ENCODE assay signal across 2 cellular contexts in the genomic region with DNA sequence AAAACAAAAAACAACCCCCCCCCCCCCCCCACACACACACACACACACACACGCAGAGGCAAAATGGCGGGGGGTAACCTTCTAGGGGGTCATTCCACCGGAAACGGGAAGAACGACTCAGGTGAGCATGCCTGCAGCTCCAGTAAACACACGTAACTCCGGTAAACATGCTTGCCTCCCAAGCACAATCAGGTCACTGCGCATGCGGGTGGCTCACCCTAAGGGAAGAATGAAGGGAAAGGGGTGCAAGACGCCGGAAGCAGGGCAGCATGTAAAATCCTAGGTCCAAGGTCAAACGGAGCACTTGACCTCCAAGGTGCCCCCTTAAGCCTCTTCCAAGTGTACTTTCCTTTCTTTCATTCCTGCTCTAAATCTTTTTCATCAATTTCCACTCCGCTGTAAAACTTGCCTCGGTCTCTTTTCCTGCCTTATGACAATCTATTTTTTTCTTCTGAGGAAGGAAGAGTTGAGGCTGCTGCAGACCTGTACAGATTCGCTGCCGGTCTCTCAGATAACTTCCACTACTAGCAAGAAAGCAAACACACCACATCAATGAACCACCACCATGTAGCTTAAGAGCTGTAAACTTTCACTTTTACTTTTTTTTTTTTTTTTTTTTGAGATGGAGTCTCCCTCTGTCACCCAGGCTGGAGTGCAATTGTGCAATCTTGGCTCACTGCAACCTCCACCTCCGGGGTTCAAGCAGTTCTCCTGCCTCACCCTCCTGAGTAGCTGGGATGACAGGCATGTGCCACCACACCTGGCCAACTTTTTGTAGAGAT.
TF ChIP-seq lines count a peak whose summit lies in the region.

No MANE protein-coding gene starts in this region.

TF ChIP-seq in K562, 482 proteins besides CTCF, POLR2A, EP300 and RAD21:
- TF ChIP-seq CEBPG (CRISPR knock-in tag; IDR thresholded peaks at IDR 0.05) (no peak), CEBPG (tag; conservative IDR thresholded peaks at IDR 0.05 in 1 of 2, IDR thresholded peaks at IDR 0.05 in 1 of 2) (peak; percentile 31 to 42; a peak in 2 of 4 replicates), NRF1 (conservative IDR thresholded peaks at IDR 0.05 in 1 of 2, IDR thresholded peaks at IDR 0.05 in 1 of 2) (peak; percentile 61 to 72; a peak in 3 of 4 replicates), CEBPB (tag; IDR thresholded peaks at IDR 0.05) (peak; percentile 81)
- TF ChIP-seq, protein P1, sequence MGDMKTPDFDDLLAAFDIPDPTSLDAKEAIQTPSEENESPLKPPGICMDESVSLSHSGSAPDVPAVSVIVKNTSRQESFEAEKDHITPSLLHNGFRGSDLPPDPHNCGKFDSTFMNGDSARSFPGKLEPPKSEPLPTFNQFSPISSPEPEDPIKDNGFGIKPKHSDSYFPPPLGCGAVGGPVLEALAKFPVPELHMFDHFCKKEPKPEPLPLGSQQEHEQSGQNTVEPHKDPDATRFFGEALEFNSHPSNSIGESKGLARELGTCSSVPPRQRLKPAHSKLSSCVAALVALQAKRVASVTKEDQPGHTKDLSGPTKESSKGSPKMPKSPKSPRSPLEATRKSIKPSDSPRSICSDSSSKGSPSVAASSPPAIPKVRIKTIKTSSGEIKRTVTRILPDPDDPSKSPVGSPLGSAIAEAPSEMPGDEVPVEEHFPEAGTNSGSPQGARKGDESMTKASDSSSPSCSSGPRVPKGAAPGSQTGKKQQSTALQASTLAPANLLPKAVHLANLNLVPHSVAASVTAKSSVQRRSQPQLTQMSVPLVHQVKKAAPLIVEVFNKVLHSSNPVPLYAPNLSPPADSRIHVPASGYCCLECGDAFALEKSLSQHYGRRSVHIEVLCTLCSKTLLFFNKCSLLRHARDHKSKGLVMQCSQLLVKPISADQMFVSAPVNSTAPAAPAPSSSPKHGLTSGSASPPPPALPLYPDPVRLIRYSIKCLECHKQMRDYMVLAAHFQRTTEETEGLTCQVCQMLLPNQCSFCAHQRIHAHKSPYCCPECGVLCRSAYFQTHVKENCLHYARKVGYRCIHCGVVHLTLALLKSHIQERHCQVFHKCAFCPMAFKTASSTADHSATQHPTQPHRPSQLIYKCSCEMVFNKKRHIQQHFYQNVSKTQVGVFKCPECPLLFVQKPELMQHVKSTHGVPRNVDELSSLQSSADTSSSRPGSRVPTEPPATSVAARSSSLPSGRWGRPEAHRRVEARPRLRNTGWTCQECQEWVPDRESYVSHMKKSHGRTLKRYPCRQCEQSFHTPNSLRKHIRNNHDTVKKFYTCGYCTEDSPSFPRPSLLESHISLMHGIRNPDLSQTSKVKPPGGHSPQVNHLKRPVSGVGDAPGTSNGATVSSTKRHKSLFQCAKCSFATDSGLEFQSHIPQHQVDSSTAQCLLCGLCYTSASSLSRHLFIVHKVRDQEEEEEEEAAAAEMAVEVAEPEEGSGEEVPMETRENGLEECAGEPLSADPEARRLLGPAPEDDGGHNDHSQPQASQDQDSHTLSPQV (IDR thresholded peaks at IDR 0.05), result no peak

TF ChIP-seq in SK-N-SH, 30 proteins besides CTCF, POLR2A, EP300 and RAD21:
- TF ChIP-seq, protein P2, sequence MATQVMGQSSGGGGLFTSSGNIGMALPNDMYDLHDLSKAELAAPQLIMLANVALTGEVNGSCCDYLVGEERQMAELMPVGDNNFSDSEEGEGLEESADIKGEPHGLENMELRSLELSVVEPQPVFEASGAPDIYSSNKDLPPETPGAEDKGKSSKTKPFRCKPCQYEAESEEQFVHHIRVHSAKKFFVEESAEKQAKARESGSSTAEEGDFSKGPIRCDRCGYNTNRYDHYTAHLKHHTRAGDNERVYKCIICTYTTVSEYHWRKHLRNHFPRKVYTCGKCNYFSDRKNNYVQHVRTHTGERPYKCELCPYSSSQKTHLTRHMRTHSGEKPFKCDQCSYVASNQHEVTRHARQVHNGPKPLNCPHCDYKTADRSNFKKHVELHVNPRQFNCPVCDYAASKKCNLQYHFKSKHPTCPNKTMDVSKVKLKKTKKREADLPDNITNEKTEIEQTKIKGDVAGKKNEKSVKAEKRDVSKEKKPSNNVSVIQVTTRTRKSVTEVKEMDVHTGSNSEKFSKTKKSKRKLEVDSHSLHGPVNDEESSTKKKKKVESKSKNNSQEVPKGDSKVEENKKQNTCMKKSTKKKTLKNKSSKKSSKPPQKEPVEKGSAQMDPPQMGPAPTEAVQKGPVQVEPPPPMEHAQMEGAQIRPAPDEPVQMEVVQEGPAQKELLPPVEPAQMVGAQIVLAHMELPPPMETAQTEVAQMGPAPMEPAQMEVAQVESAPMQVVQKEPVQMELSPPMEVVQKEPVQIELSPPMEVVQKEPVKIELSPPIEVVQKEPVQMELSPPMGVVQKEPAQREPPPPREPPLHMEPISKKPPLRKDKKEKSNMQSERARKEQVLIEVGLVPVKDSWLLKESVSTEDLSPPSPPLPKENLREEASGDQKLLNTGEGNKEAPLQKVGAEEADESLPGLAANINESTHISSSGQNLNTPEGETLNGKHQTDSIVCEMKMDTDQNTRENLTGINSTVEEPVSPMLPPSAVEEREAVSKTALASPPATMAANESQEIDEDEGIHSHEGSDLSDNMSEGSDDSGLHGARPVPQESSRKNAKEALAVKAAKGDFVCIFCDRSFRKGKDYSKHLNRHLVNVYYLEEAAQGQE (IDR thresholded peaks at IDR 0.05; ENCODE audit: low read depth, low read length), result no peak
